In genomic region chr6:32413427-32414047, GRCh38 we compare ENCODE assay signal across 9 cellular contexts. TPM values are rescaled to one million over a fixed set of nuclear protein-coding genes. Genes with fewer than 3 reads are reported as not detected.
DNase-seq lines count a peak whose midpoint lies in the region; ATAC-seq and TF ChIP-seq lines count a peak whose summit lies in the region.
"Had no signal": no experiment of that assay in that cellular context is flagged by ENCODE, and none has a peak within 500 bp of the region (broad histone marks: within the 10 kb centered on the region; RNA-seq: fewer than 3 reads in every experiment).

No MANE protein-coding gene starts in this region.

- H3K27ac ChIP-seq in RWPE2 (ENCODE audit: poor library complexity, severe bottlenecking) (no peak overlapping the region), suprapubic skin (no peak overlapping the region)
- H3K27ac ChIP-seq: epithelial cell of prostate had no signal

- H3K4me3 ChIP-seq in RWPE2 (ENCODE audit: severe bottlenecking) (no peak overlapping the region), suprapubic skin (no peak overlapping the region)

- peaks cover 54% of the 10 kb centered on the region for H3K27me3 ChIP-seq in RWPE2 (ENCODE audit: insufficient read depth, poor library complexity, severe bottlenecking)
- H3K27me3 ChIP-seq in suprapubic skin, result peaks cover 51% of the 10 kb centered on the region

- 5% methylated on average over 11 of the region's 11 CpGs for WGBS in suprapubic skin

- ATAC-seq in RWPE2 (ENCODE audit: low read depth), result peak; percentile 84
- no peak for ATAC-seq in GM21381 (IDR thresholded peaks at IDR 0.05; ENCODE audit: unreplicated experiment)

- H3K4me1 ChIP-seq in RWPE2 (ENCODE audit: insufficient read depth, poor library complexity, severe bottlenecking) (no peaks in the 10 kb centered on the region), suprapubic skin (peaks cover 10% of the 10 kb centered on the region)

- H3K36me3 ChIP-seq in RWPE2 (ENCODE audit: low read depth), result no peaks in the 10 kb centered on the region
- H3K36me3 ChIP-seq in suprapubic skin, result no peaks in the 10 kb centered on the region

- TF ChIP-seq POLR2A in suprapubic skin (IDR thresholded peaks at IDR 0.05), result no peak

- TF ChIP-seq EP300 in suprapubic skin (IDR thresholded peaks at IDR 0.05), result no peak

- H3K9me3 ChIP-seq in RWPE2 (ENCODE audit: severe bottlenecking), result peaks cover 2% of the 10 kb centered on the region
- no peaks in the 10 kb centered on the region for H3K9me3 ChIP-seq in suprapubic skin

- TF ChIP-seq CTCF in RWPE2 (IDR thresholded peaks at IDR 0.05; ENCODE audit: poor library complexity, severe bottlenecking) (peak; percentile 91), suprapubic skin (IDR thresholded peaks at IDR 0.05) (peak; percentile 91 to 92)

- DNase-seq in EL (peak; percentile 71), LHCN-M2 (ENCODE audit: low read depth) (peak; percentile 48), RWPE2 (ENCODE audit: low spot score) (no peak), foreskin melanocyte (peak; percentile 61), occipital lobe (lab: John Stamatoyannopoulos, UW) (peak; percentile 27), suprapubic skin (ENCODE audit: low spot score in 2 of 2) (peak; percentile 81 to 91)
- peak; percentile 70 for DNase-seq in activated effector memory CD4-positive, alpha-beta T cell treated with Interleukin-2 at 50 U/mL for 16 hours

RNA-seq across cellular contexts. Expression of gene BTNL2, which starts 6.6 kb away (rescaled TPM):
- total RNA-seq in LHCN-M2 (2014; rRNA removed) (not detected in 2 replicates), occipital lobe (not detected), suprapubic skin (not detected)
- not detected for polyA plus RNA-seq in LHCN-M2 (2012)

RNA-seq across cellular contexts. Expression of gene HLA-DRA, which starts 26.1 kb away (rescaled TPM):
- total RNA-seq in LHCN-M2 (2014; rRNA removed) (0.38 and 1.0 TPM in 2 replicates), occipital lobe (3.9 TPM), suprapubic skin (100 to 1,000 TPM; 126 to 261 (median 220) TPM)
- not detected for polyA plus RNA-seq in LHCN-M2 (2012)

RNA-seq across cellular contexts. Expression of gene TSBP1, which starts 41.8 kb away (rescaled TPM):
- total RNA-seq in LHCN-M2 (2014; rRNA removed) (not detected in 2 replicates), occipital lobe (not detected), suprapubic skin (not detected)
- not detected for polyA plus RNA-seq in LHCN-M2 (2012)

Comparison
In these comparisons a context has a peak if more than half of its experiments do, and no peak if none do; other contexts are left out.
1. RNA of gene HLA-DRA, which starts 26.1 kb away (total RNA-seq): 126 to 261 TPM in suprapubic skin; 3.9 TPM in occipital lobe (single experiment) and 0.38 to 1.0 TPM in LHCN-M2; every median in the first group is over 10 times any median in the second.